ENCODE assay signal across 14 cellular contexts in the genomic region with DNA sequence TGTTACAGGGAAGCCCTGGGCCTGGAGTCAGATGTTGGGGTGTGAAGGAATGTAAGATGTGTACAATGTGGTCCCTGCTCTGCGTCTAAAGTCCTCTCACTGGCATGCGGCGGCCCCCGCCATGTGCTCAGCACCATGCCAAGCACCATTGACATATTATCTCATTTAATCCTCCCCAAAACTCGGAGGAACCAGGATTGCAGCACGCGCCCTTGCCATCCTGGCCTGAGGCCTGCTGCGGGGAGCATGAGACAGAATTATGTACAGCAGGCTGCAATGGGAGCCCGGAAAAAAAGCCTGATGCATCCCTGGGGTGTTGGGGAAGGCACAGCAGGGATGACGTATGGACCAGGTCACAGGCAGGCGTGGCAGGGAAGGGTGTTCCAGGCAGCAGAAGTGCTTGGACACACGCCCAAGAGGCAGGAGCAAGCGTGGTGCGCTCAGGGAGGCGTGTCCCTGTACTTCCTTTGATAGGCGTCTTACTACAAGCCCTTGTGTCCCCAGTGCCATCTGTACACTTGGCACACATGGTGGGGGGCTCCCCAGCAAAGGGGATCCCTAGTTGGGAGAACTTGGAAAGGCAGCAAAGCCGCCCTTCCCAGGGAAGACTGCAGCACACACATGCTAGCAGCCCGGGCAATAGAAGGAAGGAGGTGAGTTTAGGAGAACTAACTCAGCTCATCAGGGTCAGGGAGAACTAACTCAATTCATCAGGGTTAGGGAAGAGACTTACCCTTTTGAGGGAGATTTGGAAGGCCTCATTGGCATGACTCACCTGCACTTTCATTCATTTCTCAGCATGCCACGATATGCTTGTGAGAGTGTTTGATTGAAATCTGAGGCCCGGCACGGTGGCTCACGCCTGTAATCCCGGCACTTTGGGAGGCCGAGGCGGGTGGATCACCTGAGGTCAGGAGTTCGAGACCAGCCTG. TPM values are rescaled to one million over a fixed set of nuclear protein-coding genes. Genes with fewer than 3 reads are reported as not detected.
DNase-seq lines count a peak whose midpoint lies in the region; ATAC-seq, FAIRE-seq and TF ChIP-seq lines count a peak whose summit lies in the region.
"Had no signal": no experiment of that assay in that cellular context is flagged by ENCODE, and none has a peak within 500 bp of the region (broad histone marks: within the 10 kb centered on the region; RNA-seq: fewer than 3 reads in every experiment).

No MANE protein-coding gene starts in this region.

- H3K36me3 Mint-ChIP-seq in effector memory CD8-positive, alpha-beta T cell (ENCODE audit: insufficient read depth), result peaks cover 13% of the 10 kb centered on the region

- H3K9me3 ChIP-seq in kidney (ENCODE audit: control insufficient read depth in 1 of 2, low read length in 2 of 2) (no peaks in the 10 kb centered on the region), upper lobe of left lung (no peaks in the 10 kb centered on the region)
- H3K9me3 ChIP-seq: ascending aorta had no signal

- no peak overlapping the region for H3K9ac ChIP-seq in kidney (ENCODE audit: low read length in 2 of 2)

- no peak for FAIRE-seq in kidney (lab: Jason Lieb, UNC)
- FAIRE-seq: A204.1, GM18507 had no signal

- peaks cover 21 to 24% of the 10 kb centered on the region in 2 donors for H3K4me1 Mint-ChIP-seq in effector memory CD8-positive, alpha-beta T cell (ENCODE audit: low read depth in 2 of 2)

- H3K4me1 ChIP-seq in kidney (ENCODE audit: control insufficient read depth in 1 of 2, insufficient read depth in 1 of 2, low read depth in 1 of 2, low read length in 2 of 2), result peaks cover 4 to 23% of the 10 kb centered on the region in 2 donors
- peaks cover 24 to 42% (median 33%) of the 10 kb centered on the region in 4 donors for H3K4me1 ChIP-seq in upper lobe of left lung

- no peak for TF ChIP-seq POLR2A in upper lobe of left lung (IDR thresholded peaks at IDR 0.05)

- TF ChIP-seq CTCF in astrocyte of the spinal cord (IDR thresholded peaks at IDR 0.05; ENCODE audit: low read depth, low read length), result no peak
- no peak for TF ChIP-seq CTCF in kidney (IDR thresholded peaks at IDR 0.05; ENCODE audit: borderline replicate concordance, extremely low read depth, insufficient read depth)
- TF ChIP-seq CTCF in upper lobe of left lung (IDR thresholded peaks at IDR 0.05), result no peak

- TF ChIP-seq EP300 in upper lobe of left lung (IDR thresholded peaks at IDR 0.05), result no peak

- no peaks in the 10 kb centered on the region for H3K27me3 ChIP-seq in upper lobe of left lung
- H3K27me3 ChIP-seq: ascending aorta had no signal

- 67 to 75% methylated on average over 22 to 26 of the region's 26 CpGs for WGBS in upper lobe of left lung, 2 donors

- no peak overlapping the region for H3K4me3 ChIP-seq in astrocyte of the spinal cord (ENCODE audit: low read depth, low read length)
- no peak overlapping the region for H3K4me3 ChIP-seq in kidney (ENCODE audit: low read length in 2 of 2)
- no peak overlapping the region for H3K4me3 ChIP-seq in upper lobe of left lung
- H3K4me3 ChIP-seq: ascending aorta had no signal

- ATAC-seq in upper lobe of left lung (ENCODE audit: low FRiP score in 2 of 2), result peak; percentile 35 to 50
- ATAC-seq in effector memory CD8-positive, alpha-beta T cell (replicated peaks), result no peak
- ATAC-seq in GM18868 (IDR thresholded peaks at IDR 0.05; ENCODE audit: unreplicated experiment), result no peak

- no peak overlapping the region for H3K27ac Mint-ChIP-seq in effector memory CD8-positive, alpha-beta T cell

- intact Hi-C loops in kidney (cut with DNase I), result no loop called here

- H3K36me3 ChIP-seq in kidney (ENCODE audit: control insufficient read depth in 1 of 2, insufficient read depth in 2 of 2, low read length in 2 of 2), result no peaks in the 10 kb centered on the region
- H3K36me3 ChIP-seq in upper lobe of left lung, result no peaks in the 10 kb centered on the region
- H3K36me3 ChIP-seq: ascending aorta had no signal

- H3K4me3 Mint-ChIP-seq in effector memory CD8-positive, alpha-beta T cell, result no peak overlapping the region

- no peaks in the 10 kb centered on the region for H3K9me3 Mint-ChIP-seq in effector memory CD8-positive, alpha-beta T cell

- in situ Hi-C loops in astrocyte of the spinal cord (cut with HindIII; ENCODE audit: low sequenced_read_pairs), result no loop called here

- H3K27ac ChIP-seq in kidney (ENCODE audit: low read depth in 2 of 2, low read length in 2 of 2) (no peak overlapping the region), upper lobe of left lung (peak overlapping the region in 2 of 4 donors; percentile 34 to 73)
- H3K27ac ChIP-seq: ascending aorta had no signal

- DNase-seq in DMS79 treated with DMSO at 0.1 percent for 48 hours (lab: John Stamatoyannopoulos, UW) (peak; percentile 30), DMS79 (lab: John Stamatoyannopoulos, UW) (no peak), astrocyte of the spinal cord (ENCODE audit: low read depth, low spot score) (peak; percentile 27), kidney (peak; percentile 79), upper lobe of left lung (peak; percentile 76 to 92), NCI-H1694 (lab: John Stamatoyannopoulos, UW) (no peak)
- no peak for DNase-seq in effector memory CD8-positive, alpha-beta T cell
- DNase-seq: NCI-H1436; stimulated activated CD4-positive, alpha-beta T cell treated with anti-CD3 and anti-CD28 coated beads, Interleukin-4, amount 100 ng/mL, for 24 hours had no signal

- H3K27me3 Mint-ChIP-seq in effector memory CD8-positive, alpha-beta T cell, result no peaks in the 10 kb centered on the region

RNA-seq across cellular contexts. Expression of a gene that starts 3.5 kb away (rescaled TPM):
- total RNA-seq in kidney, result 15.9 TPM
- 14.5 TPM for polyA plus RNA-seq in kidney (ENCODE audit: insufficient read depth, low read depth, low replicate concordance)
- 10 to 100 TPM; 12.0 to 24.1 (median 15.6) TPM for total RNA-seq in upper lobe of left lung

RNA-seq across cellular contexts. Expression of a gene that starts 40.7 kb away (rescaled TPM):
- total RNA-seq in kidney (4.2 TPM), upper lobe of left lung (1 to 10 TPM in 5 of 6 donors, under 1 TPM in 1; 0.46 to 9.4 (median 2.7) TPM)
- 1.1 TPM for polyA plus RNA-seq in kidney (ENCODE audit: insufficient read depth, low read depth, low replicate concordance)
- total RNA-seq: ascending aorta, liver had no signal

RNA-seq across cellular contexts. Expression of a gene that starts 54.8 kb away (rescaled TPM):
- 9.1 TPM for total RNA-seq in kidney
- 2.2 TPM for polyA plus RNA-seq in kidney (ENCODE audit: insufficient read depth, low read depth, low replicate concordance)
- 10 to 100 TPM in 1 of 6 donors, 1 to 10 TPM in 5; 1.0 to 11.7 (median 6.9) TPM for total RNA-seq in upper lobe of left lung
- total RNA-seq: ascending aorta had no signal

Comparison
In these comparisons a context has a peak if more than half of its experiments do, and no peak if none do; other contexts are left out.
1. DNase-seq: peak in DMS79 treated with DMSO at 0.1 percent for 48 hours (single experiment), astrocyte of the spinal cord (single experiment), kidney (single experiment) and upper lobe of left lung (2 of 2); none in DMS79 (single experiment), NCI-H1694 (single experiment) and effector memory CD8-positive, alpha-beta T cell (0 of 3).
2. ATAC-seq: peak in upper lobe of left lung (2 of 2); none in effector memory CD8-positive, alpha-beta T cell (single experiment) and GM18868 (single experiment).